9 cellular contexts compared by ENCODE assay signal in genomic region chr3:170144437-170144843, GRCh38. TPM values are rescaled to one million over a fixed set of nuclear protein-coding genes. Genes with fewer than 3 reads are reported as not detected.
DNase-seq lines count a peak whose midpoint lies in the region; ATAC-seq and TF ChIP-seq lines count a peak whose summit lies in the region.
"Had no signal": no experiment of that assay in that cellular context is flagged by ENCODE, and none has a peak within 500 bp of the region (broad histone marks: within the 10 kb centered on the region; RNA-seq: fewer than 3 reads in every experiment).

No MANE protein-coding gene starts in this region.

- no peaks in the 10 kb centered on the region for H3K27me3 Mint-ChIP-seq in CD4-positive, CD25-positive, alpha-beta regulatory T cell
- H3K27me3 Mint-ChIP-seq in osteocyte (ENCODE audit: unreplicated experiment), result no peaks in the 10 kb centered on the region

- peaks cover 43% of the 10 kb centered on the region for H3K36me3 ChIP-seq in CD4-positive, CD25-positive, alpha-beta regulatory T cell (ENCODE audit: control insufficient read depth, insufficient read depth, low read length)
- peaks cover 5% of the 10 kb centered on the region for H3K36me3 ChIP-seq in right atrium auricular region

- DNase-seq in CD4-positive, CD25-positive, alpha-beta regulatory T cell, result peak in 1 of 3 donors; percentile 16
- DNase-seq in NCI-H526 treated with DMSO at 0.1 percent for 48 hours (lab: John Stamatoyannopoulos, UW), result peak; percentile 86
- no peak for DNase-seq in kidney glomerular epithelial cell (lab: John Stamatoyannopoulos, UW)
- no peak for DNase-seq in osteocyte (ENCODE audit: extremely low spot score, unreplicated experiment)
- no peak for DNase-seq in right atrium auricular region (ENCODE audit: low spot score)
- no peak for DNase-seq in NCI-H146 treated with DMSO at 0.1 percent for 48 hours (lab: John Stamatoyannopoulos, UW; ENCODE audit: unreplicated experiment)

- no peak overlapping the region for H3K27ac ChIP-seq in CD4-positive, CD25-positive, alpha-beta regulatory T cell (ENCODE audit: insufficient read depth, low read length, poor library complexity, severe bottlenecking)
- no peak overlapping the region for H3K27ac ChIP-seq in right atrium auricular region

- peaks cover 14 to 62% (median 25%) of the 10 kb centered on the region in 4 donors for H3K4me1 Mint-ChIP-seq in CD4-positive, CD25-positive, alpha-beta regulatory T cell
- H3K4me1 Mint-ChIP-seq in osteocyte (ENCODE audit: unreplicated experiment), result no peaks in the 10 kb centered on the region

- no peaks in the 10 kb centered on the region for H3K9me3 ChIP-seq in CD4-positive, CD25-positive, alpha-beta regulatory T cell (ENCODE audit: control insufficient read depth in 2 of 2, low read length in 2 of 2)
- no peaks in the 10 kb centered on the region for H3K9me3 ChIP-seq in right atrium auricular region

- peaks cover 23% of the 10 kb centered on the region for H3K36me3 Mint-ChIP-seq in CD4-positive, CD25-positive, alpha-beta regulatory T cell
- peaks cover 36% of the 10 kb centered on the region for H3K36me3 Mint-ChIP-seq in osteocyte (ENCODE audit: unreplicated experiment)

- no peaks in the 10 kb centered on the region for H3K9me3 Mint-ChIP-seq in CD4-positive, CD25-positive, alpha-beta regulatory T cell
- no peaks in the 10 kb centered on the region for H3K9me3 Mint-ChIP-seq in osteocyte (ENCODE audit: unreplicated experiment)
- H3K9me3 Mint-ChIP-seq: CD14-positive monocyte had no signal

- TF ChIP-seq CTCF in osteocyte (IDR thresholded peaks at IDR 0.05) (no peak), right atrium auricular region (IDR thresholded peaks at IDR 0.05) (no peak)

- H3K4me3 ChIP-seq in CD4-positive, CD25-positive, alpha-beta regulatory T cell (ENCODE audit: low read depth, low read length), result no peak overlapping the region
- H3K4me3 ChIP-seq in right atrium auricular region, result no peak overlapping the region

- no peak overlapping the region for H3K4me3 Mint-ChIP-seq in CD4-positive, CD25-positive, alpha-beta regulatory T cell
- H3K4me3 Mint-ChIP-seq in osteocyte (ENCODE audit: unreplicated experiment), result no peak overlapping the region
- H3K4me3 Mint-ChIP-seq: CD14-positive monocyte had no signal

- peak overlapping the region in 2 of 3 donors; percentile 64 to 79 for H3K27ac Mint-ChIP-seq in CD4-positive, CD25-positive, alpha-beta regulatory T cell
- H3K27ac Mint-ChIP-seq in osteocyte (ENCODE audit: unreplicated experiment), result no peak overlapping the region

- H3K4me1 ChIP-seq in CD4-positive, CD25-positive, alpha-beta regulatory T cell (ENCODE audit: control insufficient read depth, insufficient read depth, low read length, poor library complexity, severe bottlenecking), result peaks cover 9% of the 10 kb centered on the region
- no peaks in the 10 kb centered on the region for H3K4me1 ChIP-seq in right atrium auricular region

- ATAC-seq in CD4-positive, CD25-positive, alpha-beta regulatory T cell (ENCODE audit: low read depth in 2 of 2), result peak; percentile 34 to 40
- peak; percentile 91 for ATAC-seq in GM19035 (IDR thresholded peaks at IDR 0.05; ENCODE audit: unreplicated experiment)
- ATAC-seq in HG02885 (IDR thresholded peaks at IDR 0.05; ENCODE audit: poor library complexity, unreplicated experiment), result peak; percentile 87

- no peaks in the 10 kb centered on the region for H3K27me3 ChIP-seq in CD4-positive, CD25-positive, alpha-beta regulatory T cell (ENCODE audit: control insufficient read depth, insufficient read depth, low read length)
- H3K27me3 ChIP-seq in right atrium auricular region, result no peaks in the 10 kb centered on the region

RNA-seq across cellular contexts. Expression of gene PHC3, which starts 37.1 kb away (rescaled TPM):
- 177 TPM for total RNA-seq in CD4-positive, CD25-positive, alpha-beta regulatory T cell
- polyA plus RNA-seq in CD4-positive, CD25-positive, alpha-beta regulatory T cell, result 10 to 100 TPM; 38.5 to 50.1 (median 42.7) TPM
- 52.3 and 63.8 TPM in 2 replicates for total RNA-seq in osteocyte
- 10 to 100 TPM; 23.8 to 41.9 TPM for total RNA-seq in right atrium auricular region

Comparison
In these comparisons a context has a peak if more than half of its experiments do, and no peak if none do; other contexts are left out.
1. ATAC-seq: peak in every context shown above with its lines; median percentile 91 in GM19035; 87 in HG02885; 37 in CD4-positive, CD25-positive, alpha-beta regulatory T cell.